19 cellular contexts compared by ENCODE assay signal in genomic region chr11:95586155-95586554, GRCh38.
DNase-seq lines count a peak whose midpoint lies in the region; TF ChIP-seq lines count a peak whose summit lies in the region.
"Had no signal": no experiment of that assay in that cellular context is flagged by ENCODE, and none has a peak within 500 bp of the region (broad histone marks: within the 10 kb centered on the region; RNA-seq: fewer than 3 reads in every experiment).

No MANE protein-coding gene starts in this region.

- no CpG with 5 or more reads among the region's 1 CpG for WGBS in H9 (ENCODE audit: extremely low coverage, insufficient read length, low lambda C conversion rate)
- 48 to 57% methylated on average over 1 of the region's 1 CpG for WGBS in tibial nerve, 2 donors

- H3K4me1 Mint-ChIP-seq in H9 (peaks cover 4% of the 10 kb centered on the region in 2 experiments), nephron progenitor cell (peaks cover 16% of the 10 kb centered on the region)
- peaks cover 18% of the 10 kb centered on the region for H3K4me1 Mint-ChIP-seq in activated CD4-positive, alpha-beta memory T cell treated with anti-CD3 and anti-CD28 coated beads for 36 hours (ENCODE audit: low read depth)
- H3K4me1 Mint-ChIP-seq in T-helper 2 cell treated with Interferon-gamma antibody and Interleukin-4, amounts not matched to agents 5 μg/mL and 100 μg/mL, for 36 hours (ENCODE audit: low read depth) = peaks cover 13% of the 10 kb centered on the region

- POLR2A ChIA-PET in activated CD4-positive, alpha-beta memory T cell treated with anti-CD3 and anti-CD28 coated beads for 36 hours (lab: Charles Lee) = no interaction called here

- no peaks in the 10 kb centered on the region for H3K79me1 ChIP-seq in H9 (ENCODE audit: insufficient read depth, low read depth, low read length, poor library complexity, severe bottlenecking)

- H3K18ac ChIP-seq in H9 (ENCODE audit: insufficient read length, low read depth, low read length) = no peak overlapping the region

- no peak overlapping the region for H2BK120ac ChIP-seq in H9 (ENCODE audit: low read depth, low read length, poor library complexity, severe bottlenecking)

- H3K27me3 Mint-ChIP-seq in H9 (ENCODE audit: low read depth) = no peaks in the 10 kb centered on the region
- H3K27me3 Mint-ChIP-seq in nephron progenitor cell (ENCODE audit: low read depth, poor library complexity) = peaks cover 3% of the 10 kb centered on the region
- H3K27me3 Mint-ChIP-seq in activated CD4-positive, alpha-beta memory T cell treated with anti-CD3 and anti-CD28 coated beads for 36 hours = no peaks in the 10 kb centered on the region
- no peaks in the 10 kb centered on the region for H3K27me3 Mint-ChIP-seq in T-helper 2 cell treated with Interferon-gamma antibody and Interleukin-4, amounts not matched to agents 5 μg/mL and 100 μg/mL, for 36 hours (ENCODE audit: low read depth)
- H3K27me3 Mint-ChIP-seq: IgD-negative memory B cell had no signal

- H2AK5ac ChIP-seq in H9 (ENCODE audit: insufficient read length, low read length) = no peak overlapping the region

- H2BK20ac ChIP-seq in H9 (ENCODE audit: low read depth, low read length, poor library complexity, severe bottlenecking) = peak overlapping the region; percentile 26

- H4K5ac ChIP-seq in H9 (ENCODE audit: insufficient read length, low read depth, low read length) = no peak overlapping the region

- DNase-seq in H9 (no peak), epidermal melanocyte (ENCODE audit: insufficient read length, low spot score) (peak; percentile 19), nephron progenitor cell (no peak), tibial nerve (ENCODE audit: low spot score in 2 of 2) (no peak), G401 (ENCODE audit: low spot score) (no peak)
- DNase-seq in activated CD4-positive, alpha-beta memory T cell treated with anti-CD3 and anti-CD28 coated beads for 36 hours = no peak
- no peak for DNase-seq in T-helper 2 cell treated with Interferon-gamma antibody and Interleukin-4, amounts not matched to agents 5 μg/mL and 100 μg/mL, for 36 hours (ENCODE audit: low spot score)
- DNase-seq: ACHN; Calu3; DMS53; Kasumi-1; MM.1S; NCI-H1417 treated with DMSO at 0.1 percent for 48 hours; NCI-H2029; NCI-H2171; NCI-H446 treated with DMSO at 0.1 percent for 48 hours; NK-92 treated with Interleukin-12 subunit alpha and Interleukin-12 subunit beta, amount 100 ng/mL, for 24 hours had no signal

- no peak overlapping the region for H3K9ac ChIP-seq in H9 (ENCODE audit: extremely low read depth, insufficient read length, low read length)

- no peak overlapping the region for H3K4me3 ChIP-seq in tibial nerve

- H3K9me3 Mint-ChIP-seq in H9 (no peaks in the 10 kb centered on the region), nephron progenitor cell (peaks cover 3% of the 10 kb centered on the region)
- no peaks in the 10 kb centered on the region for H3K9me3 Mint-ChIP-seq in activated CD4-positive, alpha-beta memory T cell treated with anti-CD3 and anti-CD28 coated beads for 36 hours
- peaks cover under 1% of the 10 kb centered on the region for H3K9me3 Mint-ChIP-seq in T-helper 2 cell treated with Interferon-gamma antibody and Interleukin-4, amounts not matched to agents 5 μg/mL and 100 μg/mL, for 36 hours

- no peaks in the 10 kb centered on the region for H3K79me2 ChIP-seq in H9 (ENCODE audit: insufficient read depth, low read length)

- H3K4me3 Mint-ChIP-seq in H9 (no peak overlapping the region), nephron progenitor cell (no peak overlapping the region)
- H3K4me3 Mint-ChIP-seq in activated CD4-positive, alpha-beta memory T cell treated with anti-CD3 and anti-CD28 coated beads for 36 hours = no peak overlapping the region
- no peak overlapping the region for H3K4me3 Mint-ChIP-seq in T-helper 2 cell treated with Interferon-gamma antibody and Interleukin-4, amounts not matched to agents 5 μg/mL and 100 μg/mL, for 36 hours
- H3K4me3 Mint-ChIP-seq: IgD-negative memory B cell had no signal

- CTCF ChIA-PET in activated CD4-positive, alpha-beta memory T cell treated with anti-CD3 and anti-CD28 coated beads for 36 hours (lab: Charles Lee) = no interaction called here

- no peaks in the 10 kb centered on the region for H3K23me2 ChIP-seq in H9 (ENCODE audit: insufficient read length, low read depth, low read length, poor library complexity, severe bottlenecking)

- H2BK5ac ChIP-seq in H9 (ENCODE audit: insufficient read length, low read length) = no peak overlapping the region

- no peak overlapping the region for H2BK12ac ChIP-seq in H9 (ENCODE audit: insufficient read length, low read depth, low read length)

- no peaks in the 10 kb centered on the region for H4K20me1 ChIP-seq in H9 (ENCODE audit: control insufficient read depth, insufficient read depth, insufficient read length)

- no peak overlapping the region for H3K4me2 ChIP-seq in H9 (ENCODE audit: insufficient read depth, insufficient read length, low read length)

- no peaks in the 10 kb centered on the region for H3K4me1 ChIP-seq in H9 (ENCODE audit: insufficient read depth, low read length)
- H3K4me1 ChIP-seq in tibial nerve = peaks cover 0 to 38% (median 8%) of the 10 kb centered on the region in 4 donors

- H3K56ac ChIP-seq in H9 (ENCODE audit: insufficient read length, low read depth, low read length) = no peak overlapping the region

- peak in 1 of 2 donors; percentile 76 for TF ChIP-seq EP300 in tibial nerve (IDR thresholded peaks at IDR 0.05)

- in situ Hi-C loops in G401 (cut with HindIII; ENCODE audit: low sequenced_read_pairs) = no loop called here

- H3K27me3 ChIP-seq in H9 (ENCODE audit: insufficient read depth, low read length) (no peaks in the 10 kb centered on the region), tibial nerve (no peaks in the 10 kb centered on the region)

- no peak overlapping the region for H3T11ph ChIP-seq in H9 (ENCODE audit: low read length)

- H3K36me3 ChIP-seq in tibial nerve = no peaks in the 10 kb centered on the region

- H3K36me3 Mint-ChIP-seq in H9 (ENCODE audit: insufficient read depth in 1 of 3, low read depth in 3 of 3) (no peaks in the 10 kb centered on the region), nephron progenitor cell (ENCODE audit: low read depth) (no peaks in the 10 kb centered on the region)
- H3K36me3 Mint-ChIP-seq in activated CD4-positive, alpha-beta memory T cell treated with anti-CD3 and anti-CD28 coated beads for 36 hours = no peaks in the 10 kb centered on the region
- H3K36me3 Mint-ChIP-seq in T-helper 2 cell treated with Interferon-gamma antibody and Interleukin-4, amounts not matched to agents 5 μg/mL and 100 μg/mL, for 36 hours (ENCODE audit: low read depth) = no peaks in the 10 kb centered on the region

- peak overlapping the region; percentile 40 for H2AFZ ChIP-seq in H9 (ENCODE audit: low read length)

- no peak overlapping the region for H4K8ac ChIP-seq in H9 (replicated peaks; ENCODE audit: insufficient read length, low read depth, low read length)

- no peak overlapping the region for H3K4ac ChIP-seq in H9 (ENCODE audit: low read depth, low read length)

- H3K27ac Mint-ChIP-seq in H9 (no peak overlapping the region), nephron progenitor cell (peak overlapping the region; percentile 3)
- no peak overlapping the region for H3K27ac Mint-ChIP-seq in activated CD4-positive, alpha-beta memory T cell treated with anti-CD3 and anti-CD28 coated beads for 36 hours
- H3K27ac Mint-ChIP-seq in T-helper 2 cell treated with Interferon-gamma antibody and Interleukin-4, amounts not matched to agents 5 μg/mL and 100 μg/mL, for 36 hours = no peak overlapping the region
- H3K27ac Mint-ChIP-seq: IgD-negative memory B cell had no signal

- H2BK15ac ChIP-seq in H9 (ENCODE audit: low read depth, low read length) = no peak overlapping the region

- no peak for TF ChIP-seq POLR2A in tibial nerve (IDR thresholded peaks at IDR 0.05)

- no peaks in the 10 kb centered on the region for H3K9me3 ChIP-seq in H9 (ENCODE audit: control insufficient read depth, low read depth, low read length)
- H3K9me3 ChIP-seq in tibial nerve = no peaks in the 10 kb centered on the region

- H4K91ac ChIP-seq in H9 (ENCODE audit: insufficient read length, low read depth, low read length) = no peak overlapping the region

- intact Hi-C loops in activated CD4-positive, alpha-beta memory T cell treated with anti-CD3 and anti-CD28 coated beads for 36 hours (cut with micrococcal nuclease) = no loop called here

- no peak for TF ChIP-seq CTCF in H9 (conservative IDR thresholded peaks at IDR 0.05)
- TF ChIP-seq CTCF in nephron progenitor cell (IDR thresholded peaks at IDR 0.05) = no peak
- TF ChIP-seq CTCF in tibial nerve (IDR thresholded peaks at IDR 0.05) = no peak

- H3K23ac ChIP-seq in H9 (ENCODE audit: insufficient read length, low read depth, low read length) = no peak overlapping the region

- H3K27ac ChIP-seq in H9 (ENCODE audit: insufficient read length, low read depth, low read length) (no peak overlapping the region), tibial nerve (peak overlapping the region in 3 of 4 donors; percentile 35 to 78 (median 71))
- H3K27ac ChIP-seq: RWPE1 had no signal

- no peak overlapping the region for H3K14ac ChIP-seq in H9 (ENCODE audit: insufficient read depth, low read length)
